Comparison of ENCODE assay signal across 9 cellular contexts in the genomic region with DNA sequence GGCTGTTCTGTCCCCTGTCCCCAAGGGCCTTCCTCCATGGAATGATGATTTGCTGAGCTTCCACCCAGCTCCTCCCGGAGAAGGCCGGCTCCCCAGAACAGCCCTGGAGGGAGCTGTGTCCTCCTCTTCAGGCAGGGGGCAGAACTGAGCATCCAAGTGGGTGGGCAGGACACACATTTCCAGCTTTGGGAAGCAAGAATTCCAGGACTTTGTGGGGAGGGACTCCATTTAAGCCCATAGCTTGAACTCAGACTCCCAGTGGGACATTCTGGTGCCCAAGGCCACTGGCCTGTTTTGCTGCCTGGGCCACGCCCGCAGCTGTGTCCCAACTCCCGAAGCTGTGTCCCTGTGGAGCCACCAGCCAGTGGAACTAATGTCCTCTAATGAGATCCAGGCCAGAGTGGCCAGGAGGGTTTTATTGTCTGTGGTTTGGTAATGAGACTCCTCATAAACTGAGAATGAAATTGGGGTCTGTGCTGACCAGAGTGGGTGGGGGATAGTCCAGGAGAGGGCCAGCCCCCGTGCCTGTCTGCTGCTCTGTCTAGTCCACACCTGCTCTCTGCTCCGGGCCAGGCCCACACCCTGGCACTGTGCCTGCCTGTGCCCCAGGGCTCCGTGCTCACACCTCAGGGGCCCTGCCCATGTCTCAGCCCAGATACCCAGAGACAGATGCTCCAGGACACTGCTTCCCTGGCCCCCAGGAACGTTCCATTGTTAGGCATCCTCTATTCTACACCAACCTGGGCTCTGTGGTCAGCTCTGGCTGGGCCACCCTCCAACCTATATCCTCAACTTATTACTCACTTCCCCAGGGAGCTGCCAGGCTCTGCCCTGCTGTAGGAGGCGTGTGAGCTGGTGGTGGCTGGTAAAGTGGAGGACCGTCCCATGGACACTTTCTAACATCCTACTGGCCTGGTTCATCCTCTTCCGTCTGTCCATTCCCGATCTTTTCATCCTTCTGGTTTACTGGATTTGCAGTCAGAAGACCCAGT. TPM values are rescaled to one million over a fixed set of nuclear protein-coding genes. Genes with fewer than 3 reads are reported as not detected.
A peak's percentile ranks its signal among the peaks of the same experiment; 100 is the strongest.
DNase-seq lines count a peak whose midpoint lies in the region; ATAC-seq and TF ChIP-seq lines count a peak whose summit lies in the region.
"Had no signal": no experiment of that assay in that cellular context is flagged by ENCODE, and none has a peak within 500 bp of the region (broad histone marks: within the 10 kb centered on the region; RNA-seq: fewer than 3 reads in every experiment).

No MANE protein-coding gene starts in this region.

- peaks cover 0 to 1% (median 0%) of the 10 kb centered on the region in 3 donors for H3K27me3 ChIP-seq in psoas muscle (ENCODE audit: insufficient read depth in 3 of 3, low read length in 2 of 3)

- DNase-seq in GM12864 (ENCODE audit: low read depth) (no peak), NCI-H774 (lab: John Stamatoyannopoulos, UW) (peak; percentile 28), psoas muscle (peak in 1 of 2 donors; percentile 55), HK-2 (ENCODE audit: unreplicated experiment) (no peak), SIG-M5 treated with dmso at 0.1 percent for 504 hours (lab: John Stamatoyannopoulos, UW; ENCODE audit: unreplicated experiment) (no peak)

- peak; percentile 46 for TF ChIP-seq CTCF in GM12864 (IDR thresholded peaks at IDR 0.05; ENCODE audit: low read depth, low read length, missing control alignments)
- peak; percentile 31 for TF ChIP-seq CTCF in psoas muscle (IDR thresholded peaks at IDR 0.05)

- H3K27ac ChIP-seq in psoas muscle, result no peak overlapping the region
- H3K27ac ChIP-seq: HL-60 had no signal

- H3K4me3 ChIP-seq in GM12864 (ENCODE audit: low read depth, low read length) (no peak overlapping the region), psoas muscle (no peak overlapping the region)

- 54 to 59% (median 55%) methylated on average over 13 of the region's 13 CpGs for WGBS in psoas muscle, 3 donors

- peak; percentile 19 for ATAC-seq in esophagus mucosa
- peak in 3 of 4 donors; percentile 32 to 47 (median 45) for ATAC-seq in psoas muscle
- ATAC-seq in HG03457 (IDR thresholded peaks at IDR 0.05; ENCODE audit: unreplicated experiment), result no peak
- ATAC-seq in HG03139 (IDR thresholded peaks at IDR 0.05; ENCODE audit: unreplicated experiment), result no peak

- H3K4me1 ChIP-seq in psoas muscle, result no peaks in the 10 kb centered on the region

- H3K9me3 ChIP-seq in psoas muscle, result no peaks in the 10 kb centered on the region

- intact Hi-C loops in psoas muscle (cut with DNase I), result loop anchor here in 1 of 2 donors (10.0 kb wide), 1 partner anchor 247 kb away; no protein-coding TSS in a partner anchor

- H3K36me3 ChIP-seq in psoas muscle (ENCODE audit: insufficient read depth in 1 of 2, low read depth in 1 of 2), result no peaks in the 10 kb centered on the region

RNA-seq across cellular contexts. Expression of a gene that starts 7.6 kb away (rescaled TPM):
- total RNA-seq in esophagus mucosa (299 TPM), psoas muscle (1 to 10 TPM; 1.6 to 2.2 (median 1.8) TPM)
- polyA plus RNA-seq in psoas muscle, result 1 to 10 TPM in 1 of 3 donors, under 1 TPM in 2; 0.42 to 3.5 (median 0.91) TPM

Comparison
In these comparisons a context has a peak if more than half of its experiments do, and no peak if none do; other contexts are left out.
1. ATAC-seq: peak in esophagus mucosa (single experiment) and psoas muscle (3 of 4); none in HG03457 (single experiment) and HG03139 (single experiment).
2. RNA of a gene that starts 7.6 kb away (total RNA-seq): 299 TPM in esophagus mucosa (single experiment); 1.6 to 2.2 TPM in psoas muscle; every median in the first group is over 10 times any median in the second.